8 cellular contexts compared by ENCODE assay signal in the genomic region with DNA sequence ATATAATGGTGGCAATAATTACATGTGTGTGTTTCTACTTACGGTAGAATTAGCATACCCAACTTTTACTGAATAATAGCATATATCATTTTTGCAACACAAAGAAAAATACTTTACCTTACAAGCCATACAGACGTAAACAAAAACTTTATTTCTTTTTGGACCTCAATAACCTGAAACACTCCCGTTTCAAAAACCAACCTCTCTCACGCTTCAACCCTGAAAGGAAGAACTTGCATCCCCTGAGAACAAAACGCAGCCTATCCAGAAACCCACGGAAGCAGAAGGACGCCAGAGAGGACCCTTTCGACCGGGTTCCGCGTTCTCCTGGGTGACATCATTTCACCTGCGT. TPM values are rescaled to one million over a fixed set of nuclear protein-coding genes. Genes with fewer than 3 reads are reported as not detected.
DNase-seq lines count a peak whose midpoint lies in the region; ATAC-seq, FAIRE-seq and TF ChIP-seq lines count a peak whose summit lies in the region.

Gene RNF38, minus strand, starts transcription at position 290 of the 352 bp plus-strand sequence. Its CDS starts 161 bp downstream, at position 129.

- H3K4me3 ChIP-seq in K562 (peak within 1 kb of the TSS; percentile 64), keratinocyte (ENCODE audit: control insufficient read depth in 2 of 3, extremely low read depth in 1 of 3, insufficient read depth in 2 of 3, low read depth in 1 of 3, low read length in 3 of 3) (peak within 1 kb of the TSS; percentile 75 to 96 (median 92)), stomach (peak within 1 kb of the TSS; percentile 81 to 95 (median 87))

- H3K4me2 ChIP-seq in K562 (ENCODE audit: insufficient read depth, low read length) (peak within 1 kb of the TSS; percentile 86), keratinocyte (ENCODE audit: control insufficient read depth, extremely low read depth, insufficient read depth, low read depth, low read length) (peak within 1 kb of the TSS; percentile 64)

- BruUV-seq in K562 (replicated peaks; lab: Mats Ljungman, UMichigan) = no TSS peak

- peak within 1 kb of the TSS; percentile 87 to 91 for H3K9ac ChIP-seq in K562 (ENCODE audit: insufficient read depth in 1 of 2, low read depth in 2 of 2, low read length in 2 of 2)
- peak within 1 kb of the TSS; percentile 92 for H3K9ac ChIP-seq in keratinocyte (ENCODE audit: control insufficient read depth, extremely low read depth, insufficient read depth, low read length)

- DNase-seq in stimulated activated naive CD8-positive, alpha-beta T cell treated with anti-CD3 and anti-CD28 coated beads, Interleukin-15, Interleukin-2, amounts not matched to agents 100 U/mL and 50 U/mL, for 24 hours = no peak
- no peak for DNase-seq in K562 (ENCODE audit: extremely low read depth in 1 of 4, low spot score in 3 of 4)
- no peak for DNase-seq in keratinocyte (ENCODE audit: low read depth, low spot score)
- no peak for DNase-seq in stomach
- no peak for DNase-seq in NCI-H526 (lab: John Stamatoyannopoulos, UW)
- DNase-seq in T1000 (lab: John Stamatoyannopoulos, UW) = no peak

- 0 out of 2 replicates have a peak, but pooled peaks cover 3% of the 10 kb centered on the region for H3K9me3 ChIP-seq in K562 (replicated peaks; ENCODE audit: control insufficient read depth, insufficient read depth, low read depth, low read length)
- H3K9me3 ChIP-seq in keratinocyte (ENCODE audit: control insufficient read depth, low read depth, low read length) = no peaks in the 10 kb centered on the region
- H3K9me3 ChIP-seq in stomach = no peaks in the 10 kb centered on the region

- H4K20me1 ChIP-seq in K562 (replicated peaks; ENCODE audit: control insufficient read depth, insufficient read depth, low read length) (no peaks in the 10 kb centered on the region), keratinocyte (ENCODE audit: control insufficient read depth, extremely low read depth, insufficient read depth, low read length) (no peaks in the 10 kb centered on the region)

- TF ChIP-seq RAD21 in K562 (CRISPR knock-in tag; conservative IDR thresholded peaks at IDR 0.05 in 1 of 2, IDR thresholded peaks at IDR 0.05 in 1 of 2) = no peak

- H3K4me1 ChIP-seq in K562 (replicated peaks in 1 of 2; ENCODE audit: control insufficient read depth in 2 of 2, insufficient read depth in 2 of 2, low read length in 2 of 2) (peaks cover 4 to 6% of the 10 kb centered on the region in 2 experiments; a peak in 3 of 5 replicates), keratinocyte (ENCODE audit: control insufficient read depth, extremely low read depth, insufficient read depth, low read length) (peaks cover 13% of the 10 kb centered on the region), stomach (peaks cover 15 to 59% (median 34%) of the 10 kb centered on the region in 4 donors)

- H3K4me3 Mint-ChIP-seq in stimulated activated naive CD8-positive, alpha-beta T cell treated with anti-CD3 and anti-CD28 coated beads, Interleukin-15, Interleukin-2, amounts not matched to agents 100 ng/mL and 50 ng/mL, for 24 hours = peak within 1 kb of the TSS; percentile 92

- dilution Hi-C loops in keratinocyte (cut with MboI; ENCODE audit: extremely low pct_ligation_motif_present, low sequenced_read_pairs) = no loop called here

- no peak for ATAC-seq in stimulated activated naive CD8-positive, alpha-beta T cell treated with anti-CD3 and anti-CD28 coated beads, Interleukin-15, Interleukin-2, amounts not matched to agents 100 U/mL and 50 U/mL, for 24 hours
- ATAC-seq in K562 (no peak), GM18861 (IDR thresholded peaks at IDR 0.05; ENCODE audit: unreplicated experiment) (no peak)

- peaks cover 55% of the 10 kb centered on the region for H3K79me2 ChIP-seq in K562 (ENCODE audit: control insufficient read depth, insufficient read depth, low read length)
- H3K79me2 ChIP-seq in keratinocyte (ENCODE audit: control insufficient read depth, insufficient read depth, low read length) = peaks cover 48% of the 10 kb centered on the region

- H3K27me3 Mint-ChIP-seq in stimulated activated naive CD8-positive, alpha-beta T cell treated with anti-CD3 and anti-CD28 coated beads, Interleukin-15, Interleukin-2, amounts not matched to agents 100 ng/mL and 50 ng/mL, for 24 hours = no peaks in the 10 kb centered on the region

- in situ Hi-C loops in K562 (cut with MboI) = loop anchor here (25.0 kb wide), 1 partner anchor 337 kb away; no protein-coding TSS in a partner anchor

- POLR2A ChIA-PET in K562 (lab: Yijun Ruan, JAX) = interaction anchor here (0.7 kb wide), 2 partner anchors 42 to 299 kb away, joined by 3 read pairs; no protein-coding TSS in a partner anchor

- H3K36me3 ChIP-seq in K562 (ENCODE audit: control insufficient read depth, insufficient read depth, low read length) (peaks cover 9% of the 10 kb centered on the region; the same call in 1 of the 3 replicates), keratinocyte (ENCODE audit: control insufficient read depth in 2 of 2, extremely low read depth in 1 of 2, insufficient read depth in 2 of 2, low read length in 2 of 2) (peaks cover 0 to 3% of the 10 kb centered on the region in 2 experiments), stomach (no peaks in the 10 kb centered on the region)

- CTCF ChIA-PET in K562 (lab: Yijun Ruan, JAX; ENCODE audit: low intra/inter-chr PET ratio) = no interaction called here

- 1% methylated on average over 11 of the region's 12 CpGs for WGBS in K562 (ENCODE audit: insufficient coverage, low coverage, missing lambda C conversion rate)
- 0 to 1% (median 0%) methylated on average over 12 of the region's 12 CpGs for WGBS in stomach, 5 donors

- H3K27ac ChIP-seq in K562 (ENCODE audit: extremely low read depth, low read depth, low read length) (peak within 1 kb of the TSS; percentile 94), keratinocyte (ENCODE audit: control insufficient read depth, insufficient read depth, low read length) (peak within 1 kb of the TSS; percentile 90), stomach (peak within 1 kb of the TSS; percentile 94 to 98 (median 96))

- H3K4me1 Mint-ChIP-seq in stimulated activated naive CD8-positive, alpha-beta T cell treated with anti-CD3 and anti-CD28 coated beads, Interleukin-15, Interleukin-2, amounts not matched to agents 100 ng/mL and 50 ng/mL, for 24 hours (ENCODE audit: low read depth) = peaks cover 49% of the 10 kb centered on the region

- no peak for TF ChIP-seq CTCF in K562 (IDR thresholded peaks at IDR 0.05 in 2 of 3, conservative IDR thresholded peaks at IDR 0.05 in 1 of 3; ENCODE audit: insufficient read depth in 2 of 3, low read depth in 1 of 3, low read length in 3 of 3)
- no peak for TF ChIP-seq CTCF in keratinocyte (optimal IDR thresholded peaks at IDR 0.05 in 1 of 3, IDR thresholded peaks at IDR 0.05 in 1 of 3, conservative IDR thresholded peaks at IDR 0.05 in 1 of 3; ENCODE audit: extremely low read depth in 1 of 3, insufficient read depth in 2 of 3, low read length in 3 of 3)
- no peak for TF ChIP-seq CTCF in stomach (IDR thresholded peaks at IDR 0.05)

- no peaks in the 10 kb centered on the region for H3K9me1 ChIP-seq in K562 (ENCODE audit: control insufficient read depth, insufficient read depth, low read length)
- no peaks in the 10 kb centered on the region for H3K9me1 ChIP-seq in keratinocyte (ENCODE audit: control insufficient read depth, extremely low read depth, insufficient read depth, low read length)

- H3K36me3 Mint-ChIP-seq in stimulated activated naive CD8-positive, alpha-beta T cell treated with anti-CD3 and anti-CD28 coated beads, Interleukin-15, Interleukin-2, amounts not matched to agents 100 ng/mL and 50 ng/mL, for 24 hours (ENCODE audit: low read depth) = peaks cover 22% of the 10 kb centered on the region

- no peaks in the 10 kb centered on the region for H3K9me3 Mint-ChIP-seq in stimulated activated naive CD8-positive, alpha-beta T cell treated with anti-CD3 and anti-CD28 coated beads, Interleukin-15, Interleukin-2, amounts not matched to agents 100 ng/mL and 50 ng/mL, for 24 hours

- H2AFZ ChIP-seq in K562 (ENCODE audit: low read depth, low read length) (peak within 1 kb of the TSS; percentile 91), keratinocyte (ENCODE audit: control insufficient read depth, low read length) (peak within 1 kb of the TSS; percentile 85)

- no peak for TF ChIP-seq EP300 in K562 (IDR thresholded peaks at IDR 0.05; ENCODE audit: low read length)
- TF ChIP-seq EP300 in stomach (IDR thresholded peaks at IDR 0.05) = no peak

- TF ChIP-seq POLR2A in K562 (conservative IDR thresholded peaks at IDR 0.05) = no peak
- no peak for TF ChIP-seq POLR2A in stomach (IDR thresholded peaks at IDR 0.05)

- H3K27me3 ChIP-seq in K562 (ENCODE audit: control insufficient read depth in 2 of 2, insufficient read depth in 2 of 2, low read length in 2 of 2) = no peaks in the 10 kb centered on the region
- no peaks in the 10 kb centered on the region for H3K27me3 ChIP-seq in keratinocyte (ENCODE audit: control insufficient read depth, extremely low read depth, insufficient read depth, low read length)
- H3K27me3 ChIP-seq in stomach = no peaks in the 10 kb centered on the region

- peak within 1 kb of the TSS; percentile 90 for H3K27ac Mint-ChIP-seq in stimulated activated naive CD8-positive, alpha-beta T cell treated with anti-CD3 and anti-CD28 coated beads, Interleukin-15, Interleukin-2, amounts not matched to agents 100 ng/mL and 50 ng/mL, for 24 hours

- intact Hi-C loops in K562 (cut with micrococcal nuclease) (no loop called here), stomach (cut with DNase I; ENCODE audit: low total_unique reads) (no loop called here)

- FAIRE-seq in K562 (lab: Jason Lieb, UNC) (peak; percentile 88), keratinocyte (lab: Jason Lieb, UNC) (no peak)

RNA-seq across cellular contexts. Expression of gene RNF38, which starts in this region (rescaled TPM):
- 17.6 and 18.1 TPM in 2 replicates for total RNA-seq in K562 (2011; cell fraction: chromatin; rRNA removed; ENCODE audit: low replicate concordance)
- total RNA-seq in K562 (2011; cell fraction: nucleolus; rRNA removed) = 4.7 and 6.3 TPM in 2 replicates
- 13.0 and 20.2 TPM in 2 replicates for total RNA-seq in K562 (2011; cell fraction: nucleoplasm; rRNA removed)
- 2.9 and 3.1 TPM in 2 replicates for total RNA-seq in K562 (2014; rRNA removed)
- total RNA-seq in K562 (2014; rRNA removed; fragmentation: Illumina TruSeq; extraction: Trizol) = 5.4 and 6.4 TPM in 2 replicates
- 4.5 and 4.9 TPM in 2 replicates for total RNA-seq in K562 (2015; rRNA removed; fragmentation: Illumina TruSeq; extraction: Trizol)
- total RNA-seq in K562 (2021) = 8.9 and 9.8 TPM in 2 replicates
- 8.5 and 10.4 TPM in 2 replicates for polyA plus RNA-seq in K562 (2011; rRNA removed)
- 9.3 and 10.5 TPM in 2 replicates for polyA plus RNA-seq in K562 (2011; cell fraction: cytosol; rRNA removed)
- polyA plus RNA-seq in K562 (2011; cell fraction: nucleus; rRNA removed) = 12.8 and 16.8 TPM in 2 replicates
- polyA plus RNA-seq in K562 (2012) = 3.9 TPM in 2 replicates
- 6.7 TPM in 2 replicates for polyA plus RNA-seq in K562 (2014; fragmentation: Illumina TruSeq; extraction: Trizol)
- polyA plus RNA-seq in K562 (2014; fragmentation: Nextera tagmentation; extraction: Ambion mirVana) = 1 to 10 TPM; 1.6 to 2.7 TPM
- polyA plus RNA-seq in K562 (2014; rRNA removed) = 3.4 and 4.7 TPM in 2 replicates
- 18.1 and 18.3 TPM in 2 replicates for polyA minus RNA-seq in K562 (2011; rRNA and poly(A)+ RNA removed)
- 6.6 and 7.7 TPM in 2 replicates for polyA minus RNA-seq in K562 (2011; cell fraction: cytosol; rRNA and poly(A)+ RNA removed)
- 6.1 and 9.7 TPM in 2 replicates for polyA minus RNA-seq in K562 (2011; cell fraction: nucleus; rRNA and poly(A)+ RNA removed)
- polyA plus RNA-seq in keratinocyte = 11.2 to 13.4 TPM (median 12.5 TPM) in 3 replicates
- 1.9 TPM for polyA plus RNA-seq in keratinocyte (2011; ENCODE audit: low read depth)
- 7.8 and 13.8 TPM in 2 replicates for polyA plus RNA-seq in keratinocyte (2011; cell fraction: cytosol; rRNA removed)
- polyA plus RNA-seq in keratinocyte (2011; cell fraction: nucleus; rRNA removed) = 17.0 and 20.1 TPM in 2 replicates
- 6.8 and 8.1 TPM in 2 replicates for polyA plus RNA-seq in keratinocyte (2012; ENCODE audit: low replicate concordance)
- 41.5 to 44.1 TPM (median 43.2 TPM) in 3 replicates for polyA minus RNA-seq in keratinocyte
- 10.2 TPM for polyA minus RNA-seq in keratinocyte (2011; cell fraction: cytosol; rRNA and poly(A)+ RNA removed)
- polyA minus RNA-seq in keratinocyte (2011; cell fraction: nucleus; rRNA and poly(A)+ RNA removed) = 12.2 and 21.9 TPM in 2 replicates
- total RNA-seq in stomach = 10 to 100 TPM; 15.2 to 33.2 (median 22.9) TPM
- polyA plus RNA-seq in stomach = 10 to 100 TPM in 1 of 3 donors, 1 to 10 TPM in 2; 7.3 to 10.4 (median 8.0) TPM
